19 cellular contexts compared by ENCODE assay signal in the genomic region with DNA sequence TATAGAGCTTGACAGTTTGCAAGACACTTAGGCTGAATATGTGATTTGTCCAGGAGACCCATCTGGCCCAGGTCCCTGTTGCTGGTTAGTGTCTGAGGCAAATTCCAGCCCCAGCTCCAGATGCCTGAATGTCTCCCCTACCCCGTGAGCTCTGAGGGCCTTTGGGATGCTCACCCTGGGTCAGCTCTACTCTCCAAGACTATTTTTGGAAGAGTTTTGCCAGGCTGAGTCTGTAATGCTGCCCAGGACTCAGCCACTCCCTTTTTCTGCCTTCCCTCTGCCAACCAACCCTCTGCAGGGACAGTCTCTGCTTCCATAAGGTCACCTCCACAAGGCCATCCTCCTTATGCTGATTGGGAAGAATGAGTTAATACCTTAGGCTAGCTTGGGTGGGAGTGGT.
"Had no signal": no experiment of that assay in that cellular context is flagged by ENCODE, and none has a peak within 500 bp of the region (broad histone marks: within the 10 kb centered on the region; RNA-seq: fewer than 3 reads in every experiment).

No MANE protein-coding gene starts in this region.

- H3K9me3 Mint-ChIP-seq: activated naive CD4-positive, alpha-beta T cell treated with anti-CD3 and anti-CD28 coated beads for 36 hours; natural killer cell; stimulated activated naive CD8-positive, alpha-beta T cell treated with anti-CD3 and anti-CD28 coated beads, Interleukin-15, amount 100 ng/mL, for 72 hours; type B pancreatic cell had no signal

- H3K4me3 Mint-ChIP-seq: activated naive CD4-positive, alpha-beta T cell treated with anti-CD3 and anti-CD28 coated beads for 36 hours; natural killer cell; stimulated activated naive CD8-positive, alpha-beta T cell treated with anti-CD3 and anti-CD28 coated beads, Interleukin-15, amount 100 ng/mL, for 72 hours; type B pancreatic cell had no signal

- H3K36me3 ChIP-seq: colonic mucosa had no signal

- FAIRE-seq: keratinocyte, pancreas had no signal

- H3K27me3 Mint-ChIP-seq: stimulated activated naive CD8-positive, alpha-beta T cell treated with anti-CD3 and anti-CD28 coated beads, Interleukin-15, amount 100 ng/mL, for 72 hours; type B pancreatic cell had no signal

- DNase-seq: activated naive CD4-positive, alpha-beta T cell treated with anti-CD3 and anti-CD28 coated beads for 36 hours; body of pancreas; central memory CD4-positive, alpha-beta T cell; colonic mucosa; foreskin melanocyte; glutamatergic neuron; left lung; natural killer cell; pancreas; stimulated activated CD4-positive, alpha-beta T cell treated with anti-CD3 and anti-CD28 coated beads, Interleukin-15, amount 100 ng/mL, for 24 hours; stimulated activated CD4-positive, alpha-beta T cell treated with anti-CD3 and anti-CD28 coated beads, Interleukin-2, amount 100 ng/mL, for 48 hours; stimulated activated naive CD8-positive, alpha-beta T cell treated with anti-CD3 and anti-CD28 coated beads, Interleukin-15, amount 100 ng/mL, for 72 hours; T-helper 1 cell; T1000 had no signal

- H3K9me3 ChIP-seq: body of pancreas, colonic mucosa, left lung, neutrophil, pancreas had no signal

- ATAC-seq: activated CD4-positive, CD25-positive, alpha-beta regulatory T cell treated with anti-CD3 and anti-CD28 coated beads, Interleukin-2, amount 50 U/mL, for 24 hours; body of pancreas; left lung; pancreas; stimulated activated naive CD8-positive, alpha-beta T cell treated with anti-CD3 and anti-CD28 coated beads, Interleukin-15, amount 100 ng/mL, for 72 hours had no signal

- H3K27ac Mint-ChIP-seq: activated naive CD4-positive, alpha-beta T cell treated with anti-CD3 and anti-CD28 coated beads for 36 hours; natural killer cell; stimulated activated naive CD8-positive, alpha-beta T cell treated with anti-CD3 and anti-CD28 coated beads, Interleukin-15, amount 100 ng/mL, for 72 hours; type B pancreatic cell had no signal

- H3K4me1 ChIP-seq: body of pancreas, colonic mucosa, left lung, pancreas had no signal

- H3K27me3 ChIP-seq: body of pancreas, colonic mucosa, left lung, neutrophil, pancreas had no signal

- H3K27ac ChIP-seq: body of pancreas, colonic mucosa, left lung, neutrophil, pancreas, skin epidermis had no signal

- H3K4me3 ChIP-seq: body of pancreas, colonic mucosa, left lung, pancreas, skin epidermis had no signal

- H3K4me1 Mint-ChIP-seq: natural killer cell; stimulated activated naive CD8-positive, alpha-beta T cell treated with anti-CD3 and anti-CD28 coated beads, Interleukin-15, amount 100 ng/mL, for 72 hours had no signal
